8 cellular contexts compared by ENCODE assay signal in genomic region chr22:45239378-45240136, GRCh38. TPM values are rescaled to one million over a fixed set of nuclear protein-coding genes. Genes with fewer than 3 reads are reported as not detected.
DNase-seq lines count a peak whose midpoint lies in the region; TF ChIP-seq lines count a peak whose summit lies in the region.

No MANE protein-coding gene starts in this region.

- H3K9ac ChIP-seq in BLaER1 treated with 17β-estradiol and CSF1 and Interleukin-3, amounts not matched to agents 10 nM and 100 nM, result peak overlapping the region; percentile 76 to 89 (median 87)
- H3K9ac ChIP-seq in MM.1S (ENCODE audit: low read length), result peak overlapping the region; percentile 52; the same call in 1 of the 2 replicates

- H3K4me2 ChIP-seq in BLaER1 treated with 17β-estradiol and CSF1 and Interleukin-3, amounts not matched to agents 10 nM and 100 nM, result peak overlapping the region; percentile 94 to 100 (median 97)
- peak overlapping the region; percentile 87 for H3K4me2 ChIP-seq in MM.1S (ENCODE audit: low read depth, low read length)

- no peaks in the 10 kb centered on the region for H3K27me3 ChIP-seq in BLaER1 treated with 17β-estradiol and CSF1 and Interleukin-3, amounts not matched to agents 10 nM and 100 nM
- no peaks in the 10 kb centered on the region for H3K27me3 ChIP-seq in MM.1S (replicated peaks; ENCODE audit: insufficient read depth, low read length)
- H3K27me3 ChIP-seq in mononuclear cell (ENCODE audit: insufficient read depth, low read length), result no peaks in the 10 kb centered on the region

- H2AFZ ChIP-seq in MM.1S (ENCODE audit: low read length), result no peak overlapping the region

- peak overlapping the region in 10 of 11 experiments; percentile 66 to 86 (median 82); a peak in 20 of 22 replicates for H3K27ac ChIP-seq in BLaER1 treated with 17β-estradiol and CSF1 and Interleukin-3, amounts not matched to agents 10 nM and 100 nM
- no peak overlapping the region for H3K27ac ChIP-seq in MM.1S (ENCODE audit: low read length)

- no peak for DNase-seq in MM.1S
- DNase-seq in cardiac fibroblast (ENCODE audit: low read depth in 2 of 2), result no peak
- DNase-seq in HuH-7.5 (ENCODE audit: low spot score), result no peak
- DNase-seq in activated CD4-positive, alpha-beta T cell treated with anti-CD3 and anti-CD28 coated beads for 48 hours, result no peak
- DNase-seq in AG08396 (ENCODE audit: low spot score), result no peak
- DNase-seq in stimulated activated CD4-positive, alpha-beta T cell treated with anti-CD3 and anti-CD28 coated beads, Interleukin-2, amount 100 ng/mL, for 48 hours, result no peak

- no peaks in the 10 kb centered on the region for H3K9me2 ChIP-seq in MM.1S (replicated peaks; ENCODE audit: insufficient read depth, low read length)

- H3K4me1 ChIP-seq in BLaER1 treated with 17β-estradiol and CSF1 and Interleukin-3, amounts not matched to agents 10 nM and 100 nM, result peaks cover 52 to 73% (median 66%) of the 10 kb centered on the region in 10 experiments
- H3K4me1 ChIP-seq in MM.1S (ENCODE audit: low read length) (peaks cover 53% of the 10 kb centered on the region), mononuclear cell (ENCODE audit: insufficient read depth, low read length) (peaks cover 65% of the 10 kb centered on the region)

- peaks cover 30% of the 10 kb centered on the region for H3F3A ChIP-seq in MM.1S (ENCODE audit: insufficient read depth, low read length)

- peaks cover 50% of the 10 kb centered on the region for H3K79me2 ChIP-seq in MM.1S (ENCODE audit: low read length)

- H3K4me3 ChIP-seq in BLaER1 treated with 17β-estradiol and CSF1 and Interleukin-3, amounts not matched to agents 10 nM and 100 nM, result peak overlapping the region; percentile 73 to 97 (median 90)
- H3K4me3 ChIP-seq in MM.1S (ENCODE audit: low read length), result peak overlapping the region; percentile 73
- peak overlapping the region; percentile 65 to 69 for H3K4me3 ChIP-seq in cardiac fibroblast (replicated peaks in 1 of 2; ENCODE audit: low read depth in 2 of 2, low read length in 2 of 2)
- peak overlapping the region; percentile 56 for H3K4me3 ChIP-seq in mononuclear cell (ENCODE audit: low read length)

- H4K20me1 ChIP-seq in BLaER1 treated with 17β-estradiol and CSF1 and Interleukin-3, amounts not matched to agents 10 nM and 100 nM, result peaks cover 37 to 57% (median 47%) of the 10 kb centered on the region in 11 experiments
- no peaks in the 10 kb centered on the region for H4K20me1 ChIP-seq in MM.1S (ENCODE audit: insufficient read depth, low read length)

- H3K9me3 ChIP-seq in BLaER1 treated with 17β-estradiol and CSF1 and Interleukin-3, amounts not matched to agents 10 nM and 100 nM (replicated peaks in 1 of 11), result no peaks in the 10 kb centered on the region
- H3K9me3 ChIP-seq in MM.1S (replicated peaks; ENCODE audit: insufficient read depth, low read length) (no peaks in the 10 kb centered on the region), mononuclear cell (ENCODE audit: low read depth, low read length) (no peaks in the 10 kb centered on the region)

- no peak for TF ChIP-seq CTCF in MM.1S (IDR thresholded peaks at IDR 0.05; ENCODE audit: low read length)
- TF ChIP-seq CTCF in cardiac fibroblast (IDR thresholded peaks at IDR 0.05; ENCODE audit: low read depth, low read length), result no peak

- peaks cover 12 to 31% (median 23%) of the 10 kb centered on the region in 11 experiments; a peak in 17 of 22 replicates for H3K36me3 ChIP-seq in BLaER1 treated with 17β-estradiol and CSF1 and Interleukin-3, amounts not matched to agents 10 nM and 100 nM
- no peaks in the 10 kb centered on the region for H3K36me3 ChIP-seq in MM.1S (replicated peaks; ENCODE audit: insufficient read depth, low read length)

RNA-seq across cellular contexts. Expression of gene KIAA0930, which starts 1.1 kb away (rescaled TPM):
- total RNA-seq in mononuclear cell, result 20.5 TPM

RNA-seq across cellular contexts. Expression of gene UPK3A, which starts 45.2 kb away (rescaled TPM):
- total RNA-seq in mononuclear cell, result 0.94 TPM
